22 cellular contexts compared by ENCODE assay signal in genomic region chr17:4895676-4896331, GRCh38. TPM values are rescaled to one million over a fixed set of nuclear protein-coding genes. Genes with fewer than 3 reads are reported as not detected.
A peak's percentile ranks its signal among the peaks of the same experiment; 100 is the strongest.
DNase-seq lines count a peak whose midpoint lies in the region; ATAC-seq, FAIRE-seq and TF ChIP-seq lines count a peak whose summit lies in the region.
"Had no signal": no experiment of that assay in that cellular context is flagged by ENCODE, and none has a peak within 500 bp of the region (broad histone marks: within the 10 kb centered on the region; RNA-seq: fewer than 3 reads in every experiment).

No MANE protein-coding gene starts in this region.

- H3K4me1 Mint-ChIP-seq in T-helper 17 cell: peaks cover 12% of the 10 kb centered on the region

- H3K36me3 ChIP-seq in H7 (replicated peaks; ENCODE audit: control insufficient read depth, insufficient read depth, low read length) (peaks cover 21% of the 10 kb centered on the region), HepG2 (replicated peaks in 1 of 2; ENCODE audit: control insufficient read depth in 1 of 2, insufficient read depth in 2 of 2, low read length in 2 of 2) (peaks cover 33 to 62% of the 10 kb centered on the region in 2 experiments; a peak in 4 of 5 replicates)

- intact Hi-C loops in HepG2 (cut with micrococcal nuclease; ENCODE audit: unreplicated experiment): no loop called here

- in situ Hi-C loops in astrocyte of the cerebellum (cut with HindIII; ENCODE audit: low sequenced_read_pairs): no loop called here
- in situ Hi-C loops in HepG2 (cut with HindIII; ENCODE audit: extremely low pct_ligation_motif_present, low pct_unique_long_range_greater_than_20kb): loop anchor here (10.0 kb wide), 1 partner anchor 341 kb away; the partner anchor contains the start of gene MYBBP1A

- no peak overlapping the region for H3K4me3 Mint-ChIP-seq in T-helper 17 cell
- H3K4me3 Mint-ChIP-seq: B cell had no signal

- no peak overlapping the region for H2AFZ ChIP-seq in HepG2 (ENCODE audit: low read length)

- FAIRE-seq in HepG2 (lab: Jason Lieb, UNC): no peak
- FAIRE-seq: bronchial epithelial cell, endothelial cell of umbilical vein had no signal

- TF ChIP-seq EP300 in HepG2 (IDR thresholded peaks at IDR 0.05; ENCODE audit: low read depth in 2 of 2, low read length in 2 of 2) (no peak), HepG2 (CRISPR knock-in tag; IDR thresholded peaks at IDR 0.05; ENCODE audit: borderline replicate concordance) (no peak)

- TF ChIP-seq POLR2A in HepG2 (IDR thresholded peaks at IDR 0.05; ENCODE audit: insufficient read depth in 1 of 2, low read depth in 2 of 2, low read length in 2 of 2): no peak

- no peaks in the 10 kb centered on the region for H4K20me1 ChIP-seq in HepG2 (ENCODE audit: insufficient read depth, low read length)

- no peak overlapping the region for H3K4me2 ChIP-seq in HepG2 (ENCODE audit: low read depth, low read length)

- no peak overlapping the region for H3K27ac ChIP-seq in HepG2 (ENCODE audit: extremely low read length, insufficient read depth, low read length)

- TF ChIP-seq RAD21 in HepG2 (CRISPR knock-in tag; IDR thresholded peaks at IDR 0.05): no peak

- no peak overlapping the region for H3K9ac ChIP-seq in HepG2 (ENCODE audit: insufficient read depth, low read depth, low read length)

- 90% methylated on average over 24 of the region's 26 CpGs for WGBS in HepG2 (ENCODE audit: low lambda C conversion rate)

- peak; percentile 28 for ATAC-seq in HepG2
- ATAC-seq in HG02571 (IDR thresholded peaks at IDR 0.05; ENCODE audit: unreplicated experiment): no peak
- ATAC-seq in HG02981 (IDR thresholded peaks at IDR 0.05; ENCODE audit: unreplicated experiment): no peak
- no peak for ATAC-seq in T-helper 17 cell

- H3K27me3 ChIP-seq in H7 (ENCODE audit: control insufficient read depth, insufficient read depth, low read length) (peaks cover 15% of the 10 kb centered on the region; the same call in 1 of the 2 replicates), HepG2 (ENCODE audit: control insufficient read depth in 1 of 2, insufficient read depth in 2 of 2, low read length in 2 of 2) (no peaks in the 10 kb centered on the region)

- no peaks in the 10 kb centered on the region for H3K9me3 ChIP-seq in HepG2 (ENCODE audit: low read length)
- H3K9me3 ChIP-seq in T-helper 17 cell (ENCODE audit: control insufficient read depth, low read length, poor library complexity, severe bottlenecking): no peaks in the 10 kb centered on the region
- H3K9me3 ChIP-seq: HAP-1 had no signal

- DNase-seq in AG04449 (ENCODE audit: low read depth, low spot score): no peak
- peak; percentile 91 for DNase-seq in H7
- no peak for DNase-seq in astrocyte of the cerebellum (ENCODE audit: low read depth)
- no peak for DNase-seq in HepG2 (ENCODE audit: low spot score)
- no peak for DNase-seq in NCI-H2029 treated with DMSO at 0.1 percent for 48 hours (lab: John Stamatoyannopoulos, UW)
- DNase-seq in T-helper 17 cell: no peak
- DNase-seq: activated CD4-positive, alpha-beta T cell treated with anti-CD3 and anti-CD28 coated beads, Interleukin-2, amount 50 U/mL, for 48 hours; activated gamma-delta T cell; EL; hypothalamus; NCI-H1092 treated with DMSO at 0.1 percent for 48 hours; NCI-H446; RPMI8226; T-helper 2 cell had no signal

- no peaks in the 10 kb centered on the region for H3K4me1 ChIP-seq in HepG2 (ENCODE audit: insufficient read depth, low read length)
- H3K4me1 ChIP-seq: HAP-1 had no signal

- H3K79me2 ChIP-seq in HepG2 (ENCODE audit: insufficient read depth, low read length): no peaks in the 10 kb centered on the region

- H3K27me3 Mint-ChIP-seq in T-helper 17 cell: no peaks in the 10 kb centered on the region
- H3K27me3 Mint-ChIP-seq: B cell had no signal

- TF ChIP-seq CTCF in AG04449 (IDR thresholded peaks at IDR 0.05; ENCODE audit: insufficient read depth, low read length, missing control alignments): peak; percentile 18
- TF ChIP-seq CTCF in astrocyte of the cerebellum (IDR thresholded peaks at IDR 0.05; ENCODE audit: low read depth, low read length, missing control alignments): peak; percentile 17
- peak; percentile 54 for TF ChIP-seq CTCF in HepG2 (CRISPR knock-in tag; IDR thresholded peaks at IDR 0.05)

- H3K4me3 ChIP-seq in AG04449 (ENCODE audit: low read depth, low read length) (no peak overlapping the region), H7 (ENCODE audit: insufficient read depth, low read depth, low read length) (no peak overlapping the region), astrocyte of the cerebellum (ENCODE audit: low read depth, low read length) (no peak overlapping the region), HepG2 (replicated peaks in 1 of 3; ENCODE audit: insufficient read depth in 1 of 3, low read depth in 2 of 3, low read length in 3 of 3) (no peak overlapping the region)
- H3K4me3 ChIP-seq: HAP-1 had no signal

- CTCF ChIA-PET in AG04449 (lab: Yijun Ruan, JAX): interaction anchor here (1.4 to 1.7 kb wide), 2 partner anchors 8 to 106 kb away, joined by 5 to 6 read pairs; partner anchors contain the start of gene GLTPD2
- CTCF ChIA-PET in HepG2 (lab: Yijun Ruan, JAX; ENCODE audit: low intra/inter-chr PET ratio, low total read pairs): no interaction called here

- BruUV-seq in HepG2 (replicated peaks; lab: Mats Ljungman, UMichigan): TSS peak; percentile 54

- no peak overlapping the region for H3K27ac Mint-ChIP-seq in T-helper 17 cell
- H3K27ac Mint-ChIP-seq: B cell had no signal

- no peaks in the 10 kb centered on the region for H3K36me3 Mint-ChIP-seq in T-helper 17 cell (ENCODE audit: low read depth)

- POLR2A ChIA-PET in AG04449 (lab: Yijun Ruan, JAX): no interaction called here
- POLR2A ChIA-PET in HepG2 (lab: Yijun Ruan, JAX): no interaction called here

RNA-seq across cellular contexts. Expression of gene C17orf107, which starts 3.5 kb away (rescaled TPM):
- total RNA-seq in H7 (2014; rRNA removed; shearing (Covaris generic)): 7.6 and 7.8 TPM in 2 replicates
- 0.20 TPM in 1 of 2 replicates, not detected in the other for total RNA-seq in HepG2 (2016; rRNA removed; fragmentation: Illumina TruSeq; extraction: Trizol)
- not detected in 2 replicates for total RNA-seq in HepG2 (2016; cell fraction: cytosol; rRNA removed; fragmentation: Illumina TruSeq; extraction: Trizol; ENCODE audit: low read depth)
- total RNA-seq in HepG2 (2016; cell fraction: insoluble cytoplasmic fraction; rRNA removed; fragmentation: Illumina TruSeq; extraction: Trizol): 0.28 TPM in 1 of 2 replicates, not detected in the other
- total RNA-seq in HepG2 (2016; cell fraction: membrane; rRNA removed; fragmentation: Illumina TruSeq; extraction: Trizol): 0.06 and 0.07 TPM in 2 replicates
- 0.59 and 0.66 TPM in 2 replicates for total RNA-seq in HepG2 (2016; cell fraction: nucleus; rRNA removed; fragmentation: Illumina TruSeq; extraction: Trizol)
- polyA plus RNA-seq in HepG2 (2011; rRNA removed): 0.59 and 0.82 TPM in 2 replicates
- 0.22 and 0.34 TPM in 2 replicates for polyA plus RNA-seq in HepG2 (2011; cell fraction: cytosol; rRNA removed)
- polyA plus RNA-seq in HepG2 (2011; cell fraction: nucleus; rRNA removed): 5.9 and 7.7 TPM in 2 replicates
- 0.52 and 0.69 TPM in 2 replicates for polyA plus RNA-seq in HepG2 (2012)
- 0.05 and 0.09 TPM in 2 replicates for polyA plus RNA-seq in HepG2 (2016; cell fraction: cytosol; fragmentation: Illumina TruSeq; extraction: Trizol; ENCODE audit: low read depth)
- not detected in 2 replicates for polyA plus RNA-seq in HepG2 (2016; cell fraction: insoluble cytoplasmic fraction; fragmentation: Illumina TruSeq; extraction: Trizol; ENCODE audit: low read depth)
- 0.05 TPM in 1 of 2 replicates, not detected in the other for polyA plus RNA-seq in HepG2 (2016; cell fraction: membrane; fragmentation: Illumina TruSeq; extraction: Trizol; ENCODE audit: low read depth)
- polyA plus RNA-seq in HepG2 (2016; cell fraction: nucleus; fragmentation: Illumina TruSeq; extraction: Trizol; ENCODE audit: insufficient read depth, low read depth): 0.82 and 0.93 TPM in 2 replicates
- polyA minus RNA-seq in HepG2 (2011; rRNA and poly(A)+ RNA removed; ENCODE audit: low replicate concordance): 0.37 and 1.6 TPM in 2 replicates
- polyA minus RNA-seq in HepG2 (2011; cell fraction: cytosol; rRNA and poly(A)+ RNA removed): not detected in 2 replicates
- polyA minus RNA-seq in HepG2 (2011; cell fraction: nucleus; rRNA and poly(A)+ RNA removed): 6.2 and 6.3 TPM in 2 replicates
- 10 to 100 TPM; 10.7 to 12.8 TPM for total RNA-seq in T-helper 17 cell

RNA-seq across cellular contexts. Expression of gene CHRNE, which starts 7.1 kb away (rescaled TPM):
- total RNA-seq in H7 (2014; rRNA removed; shearing (Covaris generic)): 0.67 and 0.69 TPM in 2 replicates
- 0.25 and 0.53 TPM in 2 replicates for total RNA-seq in HepG2 (2016; rRNA removed; fragmentation: Illumina TruSeq; extraction: Trizol)
- total RNA-seq in HepG2 (2016; cell fraction: cytosol; rRNA removed; fragmentation: Illumina TruSeq; extraction: Trizol; ENCODE audit: low read depth): 0.20 TPM in 1 of 2 replicates, not detected in the other
- total RNA-seq in HepG2 (2016; cell fraction: insoluble cytoplasmic fraction; rRNA removed; fragmentation: Illumina TruSeq; extraction: Trizol): 0.12 and 0.39 TPM in 2 replicates
- total RNA-seq in HepG2 (2016; cell fraction: membrane; rRNA removed; fragmentation: Illumina TruSeq; extraction: Trizol): 0.37 and 0.90 TPM in 2 replicates
- total RNA-seq in HepG2 (2016; cell fraction: nucleus; rRNA removed; fragmentation: Illumina TruSeq; extraction: Trizol): 0.31 and 0.44 TPM in 2 replicates
- polyA plus RNA-seq in HepG2 (2011; rRNA removed): 0.59 and 1.3 TPM in 2 replicates
- polyA plus RNA-seq in HepG2 (2011; cell fraction: cytosol; rRNA removed): 0.27 and 0.40 TPM in 2 replicates
- polyA plus RNA-seq in HepG2 (2011; cell fraction: nucleus; rRNA removed): 6.8 and 8.7 TPM in 2 replicates
- 0.39 and 0.76 TPM in 2 replicates for polyA plus RNA-seq in HepG2 (2012)
- polyA plus RNA-seq in HepG2 (2016; cell fraction: cytosol; fragmentation: Illumina TruSeq; extraction: Trizol; ENCODE audit: low read depth): 0.17 and 0.27 TPM in 2 replicates
- polyA plus RNA-seq in HepG2 (2016; cell fraction: insoluble cytoplasmic fraction; fragmentation: Illumina TruSeq; extraction: Trizol; ENCODE audit: low read depth): 0.12 and 0.25 TPM in 2 replicates
- polyA plus RNA-seq in HepG2 (2016; cell fraction: membrane; fragmentation: Illumina TruSeq; extraction: Trizol; ENCODE audit: low read depth): 0.39 and 0.45 TPM in 2 replicates
- polyA plus RNA-seq in HepG2 (2016; cell fraction: nucleus; fragmentation: Illumina TruSeq; extraction: Trizol; ENCODE audit: insufficient read depth, low read depth): 1.8 and 2.2 TPM in 2 replicates
- 0.23 and 0.64 TPM in 2 replicates for polyA minus RNA-seq in HepG2 (2011; rRNA and poly(A)+ RNA removed; ENCODE audit: low replicate concordance)
- 0.20 TPM in 1 of 2 replicates, not detected in the other for polyA minus RNA-seq in HepG2 (2011; cell fraction: cytosol; rRNA and poly(A)+ RNA removed)
- 0.50 TPM in 1 of 2 replicates, not detected in the other for polyA minus RNA-seq in HepG2 (2011; cell fraction: nucleus; rRNA and poly(A)+ RNA removed)
- 1 to 10 TPM; 1.1 to 1.6 TPM for total RNA-seq in T-helper 17 cell

RNA-seq across cellular contexts. Expression of gene GP1BA, which starts 36.3 kb away (rescaled TPM):
- not detected in 2 replicates for total RNA-seq in H7 (2014; rRNA removed; shearing (Covaris generic))
- total RNA-seq in HepG2 (2016; rRNA removed; fragmentation: Illumina TruSeq; extraction: Trizol) (not detected in 2 replicates), T-helper 17 cell (10 to 100 TPM in 1 of 2 donors, 1 to 10 TPM in 1; 1.6 to 22.9 TPM)
- not detected in 2 replicates for total RNA-seq in HepG2 (2016; cell fraction: cytosol; rRNA removed; fragmentation: Illumina TruSeq; extraction: Trizol; ENCODE audit: low read depth)
- not detected in 2 replicates for total RNA-seq in HepG2 (2016; cell fraction: insoluble cytoplasmic fraction; rRNA removed; fragmentation: Illumina TruSeq; extraction: Trizol)
- not detected in 2 replicates for total RNA-seq in HepG2 (2016; cell fraction: membrane; rRNA removed; fragmentation: Illumina TruSeq; extraction: Trizol)
- total RNA-seq in HepG2 (2016; cell fraction: nucleus; rRNA removed; fragmentation: Illumina TruSeq; extraction: Trizol): not detected in 2 replicates
- polyA plus RNA-seq in HepG2 (2011; rRNA removed): not detected in 2 replicates
- polyA plus RNA-seq in HepG2 (2011; cell fraction: cytosol; rRNA removed): not detected in 2 replicates
- polyA plus RNA-seq in HepG2 (2011; cell fraction: nucleus; rRNA removed): not detected in 2 replicates
- polyA plus RNA-seq in HepG2 (2012): 0.35 and 0.58 TPM in 2 replicates
- not detected in 2 replicates for polyA plus RNA-seq in HepG2 (2016; cell fraction: cytosol; fragmentation: Illumina TruSeq; extraction: Trizol; ENCODE audit: low read depth)
- polyA plus RNA-seq in HepG2 (2016; cell fraction: insoluble cytoplasmic fraction; fragmentation: Illumina TruSeq; extraction: Trizol; ENCODE audit: low read depth): not detected in 2 replicates
- not detected in 2 replicates for polyA plus RNA-seq in HepG2 (2016; cell fraction: membrane; fragmentation: Illumina TruSeq; extraction: Trizol; ENCODE audit: low read depth)
- not detected in 2 replicates for polyA plus RNA-seq in HepG2 (2016; cell fraction: nucleus; fragmentation: Illumina TruSeq; extraction: Trizol; ENCODE audit: insufficient read depth, low read depth)
- polyA minus RNA-seq in HepG2 (2011; rRNA and poly(A)+ RNA removed; ENCODE audit: low replicate concordance): not detected in 2 replicates
- not detected in 2 replicates for polyA minus RNA-seq in HepG2 (2011; cell fraction: cytosol; rRNA and poly(A)+ RNA removed)
- polyA minus RNA-seq in HepG2 (2011; cell fraction: nucleus; rRNA and poly(A)+ RNA removed): not detected in 2 replicates
- total RNA-seq: B cell, bronchial epithelial cell, endothelial cell of umbilical vein, mesenteric fat pad, ureter had no signal
- polyA plus RNA-seq: endothelial cell of umbilical vein had no signal

RNA-seq across cellular contexts. Expression of gene SLC25A11, which starts 44.0 kb away (rescaled TPM):
- total RNA-seq in H7 (2014; rRNA removed; shearing (Covaris generic)): 143 and 169 TPM in 2 replicates
- 47.2 and 47.9 TPM in 2 replicates for total RNA-seq in HepG2 (2016; rRNA removed; fragmentation: Illumina TruSeq; extraction: Trizol)
- 22.1 and 25.5 TPM in 2 replicates for total RNA-seq in HepG2 (2016; cell fraction: cytosol; rRNA removed; fragmentation: Illumina TruSeq; extraction: Trizol; ENCODE audit: low read depth)
- total RNA-seq in HepG2 (2016; cell fraction: insoluble cytoplasmic fraction; rRNA removed; fragmentation: Illumina TruSeq; extraction: Trizol): 40.6 and 48.7 TPM in 2 replicates
- 28.0 and 32.2 TPM in 2 replicates for total RNA-seq in HepG2 (2016; cell fraction: membrane; rRNA removed; fragmentation: Illumina TruSeq; extraction: Trizol)
- total RNA-seq in HepG2 (2016; cell fraction: nucleus; rRNA removed; fragmentation: Illumina TruSeq; extraction: Trizol): 21.3 and 23.1 TPM in 2 replicates
- 35.0 and 35.4 TPM in 2 replicates for polyA plus RNA-seq in HepG2 (2011; rRNA removed)
- 31.3 and 45.3 TPM in 2 replicates for polyA plus RNA-seq in HepG2 (2011; cell fraction: cytosol; rRNA removed)
- 41.0 and 42.8 TPM in 2 replicates for polyA plus RNA-seq in HepG2 (2011; cell fraction: nucleus; rRNA removed)
- polyA plus RNA-seq in HepG2 (2012): 19.7 and 27.6 TPM in 2 replicates
- 21.7 and 29.8 TPM in 2 replicates for polyA plus RNA-seq in HepG2 (2016; cell fraction: cytosol; fragmentation: Illumina TruSeq; extraction: Trizol; ENCODE audit: low read depth)
- polyA plus RNA-seq in HepG2 (2016; cell fraction: insoluble cytoplasmic fraction; fragmentation: Illumina TruSeq; extraction: Trizol; ENCODE audit: low read depth): 44.9 and 50.2 TPM in 2 replicates
- polyA plus RNA-seq in HepG2 (2016; cell fraction: membrane; fragmentation: Illumina TruSeq; extraction: Trizol; ENCODE audit: low read depth): 22.8 and 26.7 TPM in 2 replicates
- polyA plus RNA-seq in HepG2 (2016; cell fraction: nucleus; fragmentation: Illumina TruSeq; extraction: Trizol; ENCODE audit: insufficient read depth, low read depth): 36.1 and 36.6 TPM in 2 replicates
- 77.5 and 91.1 TPM in 2 replicates for polyA minus RNA-seq in HepG2 (2011; rRNA and poly(A)+ RNA removed; ENCODE audit: low replicate concordance)
- 17.0 and 18.5 TPM in 2 replicates for polyA minus RNA-seq in HepG2 (2011; cell fraction: cytosol; rRNA and poly(A)+ RNA removed)
- 20.0 and 27.3 TPM in 2 replicates for polyA minus RNA-seq in HepG2 (2011; cell fraction: nucleus; rRNA and poly(A)+ RNA removed)
- 10 to 100 TPM; 26.2 to 26.4 TPM for total RNA-seq in T-helper 17 cell

RNA-seq across cellular contexts. Expression of gene RNF167, which starts 44.3 kb away (rescaled TPM):
- 67.0 and 87.6 TPM in 2 replicates for total RNA-seq in H7 (2014; rRNA removed; shearing (Covaris generic))
- total RNA-seq in HepG2 (2016; rRNA removed; fragmentation: Illumina TruSeq; extraction: Trizol): 35.7 and 44.1 TPM in 2 replicates
- 16.6 and 21.0 TPM in 2 replicates for total RNA-seq in HepG2 (2016; cell fraction: cytosol; rRNA removed; fragmentation: Illumina TruSeq; extraction: Trizol; ENCODE audit: low read depth)
- 35.1 and 40.1 TPM in 2 replicates for total RNA-seq in HepG2 (2016; cell fraction: insoluble cytoplasmic fraction; rRNA removed; fragmentation: Illumina TruSeq; extraction: Trizol)
- 55.7 and 57.0 TPM in 2 replicates for total RNA-seq in HepG2 (2016; cell fraction: membrane; rRNA removed; fragmentation: Illumina TruSeq; extraction: Trizol)
- total RNA-seq in HepG2 (2016; cell fraction: nucleus; rRNA removed; fragmentation: Illumina TruSeq; extraction: Trizol): 35.7 and 36.1 TPM in 2 replicates
- 45.4 and 49.9 TPM in 2 replicates for polyA plus RNA-seq in HepG2 (2011; rRNA removed)
- polyA plus RNA-seq in HepG2 (2011; cell fraction: cytosol; rRNA removed): 56.8 and 59.9 TPM in 2 replicates
- 75.7 and 85.0 TPM in 2 replicates for polyA plus RNA-seq in HepG2 (2011; cell fraction: nucleus; rRNA removed)
- 54.2 and 62.3 TPM in 2 replicates for polyA plus RNA-seq in HepG2 (2012)
- 28.1 and 30.9 TPM in 2 replicates for polyA plus RNA-seq in HepG2 (2016; cell fraction: cytosol; fragmentation: Illumina TruSeq; extraction: Trizol; ENCODE audit: low read depth)
- polyA plus RNA-seq in HepG2 (2016; cell fraction: insoluble cytoplasmic fraction; fragmentation: Illumina TruSeq; extraction: Trizol; ENCODE audit: low read depth): 58.7 and 75.7 TPM in 2 replicates
- polyA plus RNA-seq in HepG2 (2016; cell fraction: membrane; fragmentation: Illumina TruSeq; extraction: Trizol; ENCODE audit: low read depth): 80.2 and 86.8 TPM in 2 replicates
- polyA plus RNA-seq in HepG2 (2016; cell fraction: nucleus; fragmentation: Illumina TruSeq; extraction: Trizol; ENCODE audit: insufficient read depth, low read depth): 94.6 and 94.8 TPM in 2 replicates
- polyA minus RNA-seq in HepG2 (2011; rRNA and poly(A)+ RNA removed; ENCODE audit: low replicate concordance): 83.4 and 279 TPM in 2 replicates
- 40.3 and 46.3 TPM in 2 replicates for polyA minus RNA-seq in HepG2 (2011; cell fraction: cytosol; rRNA and poly(A)+ RNA removed)
- 27.2 and 33.9 TPM in 2 replicates for polyA minus RNA-seq in HepG2 (2011; cell fraction: nucleus; rRNA and poly(A)+ RNA removed)
- total RNA-seq in T-helper 17 cell: 10 to 100 TPM; 95.5 to 99.0 TPM
